Comparison of ENCODE assay signal across 10 cellular contexts in genomic region chr10:11697718-11698527, GRCh38. TPM values are rescaled to one million over a fixed set of nuclear protein-coding genes. Genes with fewer than 3 reads are reported as not detected.
DNase-seq lines count a peak whose midpoint lies in the region; ATAC-seq, FAIRE-seq and TF ChIP-seq lines count a peak whose summit lies in the region.
"Had no signal": no experiment of that assay in that cellular context is flagged by ENCODE, and none has a peak within 500 bp of the region (broad histone marks: within the 10 kb centered on the region; RNA-seq: fewer than 3 reads in every experiment).

No MANE protein-coding gene starts in this region.

- no peak overlapping the region for H3K4me3 ChIP-seq in GM12864 (ENCODE audit: low read depth, low read length)
- H3K4me3 ChIP-seq in Karpas-422 (ENCODE audit: low read length), result no peak overlapping the region
- no peak overlapping the region for H3K4me3 ChIP-seq in keratinocyte (ENCODE audit: control insufficient read depth in 2 of 3, extremely low read depth in 1 of 3, insufficient read depth in 2 of 3, low read depth in 1 of 3, low read length in 3 of 3)
- H3K4me3 ChIP-seq in left ventricle myocardium inferior, result no peak overlapping the region
- H3K4me3 ChIP-seq in esophagus muscularis mucosa, result no peak overlapping the region
- no peak overlapping the region for H3K4me3 ChIP-seq in aorta (ENCODE audit: low read length in 2 of 2)

- dilution Hi-C loops in keratinocyte (cut with MboI; ENCODE audit: extremely low pct_ligation_motif_present, low sequenced_read_pairs), result no loop called here

- intact Hi-C loops in left ventricle myocardium inferior (cut with micrococcal nuclease), result no loop called here
- intact Hi-C loops in esophagus muscularis mucosa (cut with DNase I), result no loop called here
- intact Hi-C loops in aorta (cut with DNase I), result no loop called here

- H3K4me2 ChIP-seq in Karpas-422 (ENCODE audit: low read depth, low read length, poor library complexity, severe bottlenecking) (no peak overlapping the region), keratinocyte (ENCODE audit: control insufficient read depth, extremely low read depth, insufficient read depth, low read depth, low read length) (no peak overlapping the region)

- H3K27me3 ChIP-seq in Karpas-422 (ENCODE audit: low read length) (no peaks in the 10 kb centered on the region), keratinocyte (ENCODE audit: control insufficient read depth, extremely low read depth, insufficient read depth, low read length) (no peaks in the 10 kb centered on the region), left ventricle myocardium inferior (ENCODE audit: low read depth) (no peaks in the 10 kb centered on the region), esophagus muscularis mucosa (no peaks in the 10 kb centered on the region), aorta (ENCODE audit: control insufficient read depth in 1 of 2, insufficient read depth in 2 of 2, low read length in 1 of 2) (no peaks in the 10 kb centered on the region)

- no peak overlapping the region for H2AFZ ChIP-seq in Karpas-422 (ENCODE audit: low read length)
- H2AFZ ChIP-seq in keratinocyte (ENCODE audit: control insufficient read depth, low read length), result no peak overlapping the region

- H3K27ac ChIP-seq in Karpas-422 (ENCODE audit: low read length) (peak overlapping the region; percentile 83), keratinocyte (ENCODE audit: control insufficient read depth, insufficient read depth, low read length) (no peak overlapping the region), left ventricle myocardium inferior (replicated peaks) (no peak overlapping the region), esophagus muscularis mucosa (replicated peaks in 1 of 4) (no peak overlapping the region), aorta (ENCODE audit: low read depth in 1 of 2, low read length in 2 of 2) (no peak overlapping the region)

- H4K20me1 ChIP-seq in Karpas-422 (ENCODE audit: insufficient read depth, low read depth, low read length), result no peaks in the 10 kb centered on the region
- H4K20me1 ChIP-seq in keratinocyte (ENCODE audit: control insufficient read depth, extremely low read depth, insufficient read depth, low read length), result no peaks in the 10 kb centered on the region

- no peak for FAIRE-seq in keratinocyte (lab: Jason Lieb, UNC)

- H3K4me1 ChIP-seq in Karpas-422 (ENCODE audit: low read length) (peaks cover 29% of the 10 kb centered on the region), keratinocyte (ENCODE audit: control insufficient read depth, extremely low read depth, insufficient read depth, low read length) (no peaks in the 10 kb centered on the region), left ventricle myocardium inferior (no peaks in the 10 kb centered on the region), esophagus muscularis mucosa (no peaks in the 10 kb centered on the region), aorta (ENCODE audit: control insufficient read depth in 1 of 2, insufficient read depth in 2 of 2, low read length in 2 of 2) (no peaks in the 10 kb centered on the region)

- TF ChIP-seq CTCF in GM12864 (IDR thresholded peaks at IDR 0.05; ENCODE audit: low read depth, low read length, missing control alignments) (peak; percentile 50), keratinocyte (optimal IDR thresholded peaks at IDR 0.05 in 1 of 3, IDR thresholded peaks at IDR 0.05 in 1 of 3, conservative IDR thresholded peaks at IDR 0.05 in 1 of 3; ENCODE audit: extremely low read depth in 1 of 3, insufficient read depth in 2 of 3, low read length in 3 of 3) (peak in 2 of 3 experiments; percentile 10 to 67), left ventricle myocardium inferior (IDR thresholded peaks at IDR 0.05; ENCODE audit: borderline replicate concordance) (no peak), esophagus muscularis mucosa (IDR thresholded peaks at IDR 0.05) (no peak)

- H3K9ac ChIP-seq in Karpas-422 (ENCODE audit: low read length) (no peak overlapping the region), keratinocyte (ENCODE audit: control insufficient read depth, extremely low read depth, insufficient read depth, low read length) (no peak overlapping the region)

- ATAC-seq in GM19463 (IDR thresholded peaks at IDR 0.05; ENCODE audit: unreplicated experiment) (peak; percentile 54), HG02973 (IDR thresholded peaks at IDR 0.05; ENCODE audit: unreplicated experiment) (no peak), aorta (ENCODE audit: low FRiP score) (no peak)

- H3K9me2 ChIP-seq in Karpas-422 (replicated peaks; ENCODE audit: insufficient read depth, low read length), result no peaks in the 10 kb centered on the region

- no peaks in the 10 kb centered on the region for H3K36me3 ChIP-seq in Karpas-422 (ENCODE audit: insufficient read depth, low read length)
- H3K36me3 ChIP-seq in keratinocyte (ENCODE audit: control insufficient read depth in 2 of 2, extremely low read depth in 1 of 2, insufficient read depth in 2 of 2, low read length in 2 of 2), result no peaks in the 10 kb centered on the region
- H3K36me3 ChIP-seq in left ventricle myocardium inferior, result no peaks in the 10 kb centered on the region
- no peaks in the 10 kb centered on the region for H3K36me3 ChIP-seq in esophagus muscularis mucosa
- no peaks in the 10 kb centered on the region for H3K36me3 ChIP-seq in aorta (ENCODE audit: control insufficient read depth in 1 of 2, insufficient read depth in 2 of 2, low read length in 1 of 2)

- TF ChIP-seq POLR2A in esophagus muscularis mucosa (IDR thresholded peaks at IDR 0.05; ENCODE audit: low read depth), result no peak

- no peak for TF ChIP-seq EP300 in esophagus muscularis mucosa (IDR thresholded peaks at IDR 0.05)

- DNase-seq in GM12864 (ENCODE audit: low read depth) (no peak), Karpas-422 (peak; percentile 67), keratinocyte (ENCODE audit: low read depth, low spot score) (no peak), left ventricle myocardium inferior (no peak), esophagus muscularis mucosa (ENCODE audit: extremely low spot score) (no peak), aorta (no peak)
- DNase-seq: EL, NCI-H2107 had no signal

- H3K9me1 ChIP-seq in keratinocyte (ENCODE audit: control insufficient read depth, extremely low read depth, insufficient read depth, low read length), result no peaks in the 10 kb centered on the region

- H3K9me3 ChIP-seq in Karpas-422 (ENCODE audit: low read length) (no peaks in the 10 kb centered on the region), keratinocyte (ENCODE audit: control insufficient read depth, low read depth, low read length) (no peaks in the 10 kb centered on the region), left ventricle myocardium inferior (replicated peaks) (no peaks in the 10 kb centered on the region), esophagus muscularis mucosa (no peaks in the 10 kb centered on the region), aorta (ENCODE audit: control insufficient read depth, low read length) (no peaks in the 10 kb centered on the region)

- WGBS in esophagus muscularis mucosa, result 84% methylated on average over 6 of the region's 6 CpGs
- WGBS in aorta, 2 donors, result 65 to 79% methylated on average over 6 of the region's 6 CpGs

- H3K79me2 ChIP-seq in Karpas-422 (ENCODE audit: low read length), result no peaks in the 10 kb centered on the region
- no peaks in the 10 kb centered on the region for H3K79me2 ChIP-seq in keratinocyte (ENCODE audit: control insufficient read depth, insufficient read depth, low read length)

RNA-seq across cellular contexts. Expression of gene ECHDC3, which starts 44.3 kb away (rescaled TPM):
- not detected in 2 replicates for total RNA-seq in Karpas-422 (2014; rRNA removed; shearing (Covaris generic); ENCODE audit: low replicate concordance)
- polyA plus RNA-seq in keratinocyte (3.0 to 4.9 TPM (median 3.5 TPM) in 3 replicates), aorta (10 to 100 TPM in 1 of 2 donors, 1 to 10 TPM in 1; 6.0 to 10.1 TPM)
- 0.52 TPM for polyA plus RNA-seq in keratinocyte (2011; ENCODE audit: low read depth)
- 2.5 and 3.4 TPM in 2 replicates for polyA plus RNA-seq in keratinocyte (2011; cell fraction: cytosol; rRNA removed)
- polyA plus RNA-seq in keratinocyte (2011; cell fraction: nucleus; rRNA removed), result 1.5 and 3.9 TPM in 2 replicates
- polyA plus RNA-seq in keratinocyte (2012; ENCODE audit: low replicate concordance), result 1.9 and 3.7 TPM in 2 replicates
- polyA minus RNA-seq in keratinocyte, result 2.2 to 6.6 TPM (median 4.6 TPM) in 3 replicates
- 5.9 TPM for polyA minus RNA-seq in keratinocyte (2011; cell fraction: cytosol; rRNA and poly(A)+ RNA removed)
- polyA minus RNA-seq in keratinocyte (2011; cell fraction: nucleus; rRNA and poly(A)+ RNA removed), result 0.84 and 2.0 TPM in 2 replicates
- total RNA-seq in left ventricle myocardium inferior (88.5 TPM), esophagus muscularis mucosa (10 to 100 TPM in 3 of 4 donors, 1 to 10 TPM in 1; 7.9 to 30.6 (median 19.7) TPM), aorta (1 to 10 TPM; 7.3 to 9.6 TPM)

Comparison
In these comparisons a context has a peak if more than half of its experiments do, and no peak if none do; other contexts are left out.
1. CTCF ChIP-seq: peak in GM12864 (single experiment) and keratinocyte (2 of 3); none in left ventricle myocardium inferior (single experiment) and esophagus muscularis mucosa (0 of 3).